14 cellular contexts compared by ENCODE assay signal in genomic region chr6:44196351-44196750, GRCh38. TPM values are rescaled to one million over a fixed set of nuclear protein-coding genes. Genes with fewer than 3 reads are reported as not detected.
"Had no signal": no experiment of that assay in that cellular context is flagged by ENCODE, and none has a peak within 500 bp of the region (broad histone marks: within the 10 kb centered on the region; RNA-seq: fewer than 3 reads in every experiment).

No MANE protein-coding gene starts in this region.

RNA-seq across cellular contexts. Expression of gene MYMX, which starts 20.4 kb away (rescaled TPM):
- total RNA-seq: activated naive CD4-positive, alpha-beta T cell treated with anti-CD3 and anti-CD28 coated beads for 36 hours; activated naive CD4-positive, alpha-beta T cell treated with anti-CD3 and anti-CD28 coated beads, Interleukin-2, amount 50 U/mL, for 72 hours; activated naive CD8-positive, alpha-beta T cell treated with anti-CD3 and anti-CD28 coated beads for 36 hours; activated naive CD8-positive, alpha-beta T cell treated with anti-CD3 and anti-CD28 coated beads, Interleukin-2, amount 10 ng/mL, durations not matched to agents 7 days and 5 days; activated T-cell treated with anti-CD3 and anti-CD28 coated beads, Interleukin-2, amount 50 U/mL, for 4 hours; activated T-cell treated with anti-CD3 and anti-CD28 coated beads, Interleukin-2, amount 50 U/mL, for 72 hours; activated T-helper 1 cell treated with anti-CD3 and anti-CD28 coated beads, Interleukin-12 subunit alpha, Interleukin-12 subunit beta, Interleukin-2, Interleukin-4 antibody, amounts not matched to agents 30 ng/mL and 10 ng/mL and 1 ng/mL, durations not matched to agents 14 hours and 24 hours and 36 hours; activated T-helper 17 cell treated with anti-CD3 and anti-CD28 coated beads, Interleukin-2, amount 50 U/mL, for 72 hours; activated T-helper 2 cell treated with anti-CD3 and anti-CD28 coated beads, Interferon-gamma antibody, Interleukin-2, Interleukin-4, amounts not matched to agents 10 μg/mL and 5 μg/mL and 100 μg/mL, durations not matched to agents 14 hours and 24 hours and 36 hours; astrocyte; bronchial epithelial cell; cardiac muscle cell; cerebellum; chondrocyte had no signal

RNA-seq across cellular contexts. Expression of gene CAPN11, which starts 37.7 kb away (rescaled TPM):
- total RNA-seq: activated naive CD4-positive, alpha-beta T cell treated with anti-CD3 and anti-CD28 coated beads for 36 hours; activated naive CD8-positive, alpha-beta T cell treated with anti-CD3 and anti-CD28 coated beads, Interleukin-2, amount 10 ng/mL, durations not matched to agents 7 days and 5 days; activated T-helper 1 cell treated with anti-CD3 and anti-CD28 coated beads, Interleukin-12 subunit alpha, Interleukin-12 subunit beta, Interleukin-2, Interleukin-4 antibody, amounts not matched to agents 30 ng/mL and 10 ng/mL and 1 ng/mL, durations not matched to agents 14 hours and 24 hours and 36 hours; astrocyte; bronchial epithelial cell; cardiac muscle cell; cerebellum had no signal
- polyA plus RNA-seq: cardiac muscle cell had no signal
